In the genomic region with DNA sequence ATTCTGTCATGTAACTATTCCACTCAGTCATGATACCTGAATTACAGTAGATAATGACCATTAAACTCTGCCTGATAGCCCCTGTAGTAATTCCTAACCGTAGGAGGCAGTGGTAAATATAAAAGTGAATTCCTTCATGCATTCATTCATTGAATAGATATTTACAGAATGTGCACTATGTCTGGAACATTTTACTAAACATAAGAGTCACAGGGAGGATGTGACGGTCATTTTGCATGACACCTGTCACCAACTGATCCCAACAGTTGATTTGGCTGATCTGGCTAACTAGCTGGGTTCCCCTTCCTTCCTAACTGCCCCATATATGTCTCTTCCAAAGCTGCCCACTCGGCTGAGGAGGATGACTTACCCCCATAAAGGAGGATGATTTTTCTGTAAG, we compare ENCODE assay signal across 8 cellular contexts.
"Had no signal": no experiment of that assay in that cellular context is flagged by ENCODE, and none has a peak within 500 bp of the region (broad histone marks: within the 10 kb centered on the region; RNA-seq: fewer than 3 reads in every experiment).

No MANE protein-coding gene starts in this region.

- ATAC-seq: HepG2, K562 had no signal

- DNase-seq: IMR-90, KBM-7, KG1 had no signal

- H3K27ac ChIP-seq: HL-60, KMS-11 had no signal

- H3K4me3 ChIP-seq: K562 had no signal

- H3K27me3 Mint-ChIP-seq: IgD-negative memory B cell had no signal

- H3K9ac ChIP-seq: KMS-11 had no signal

- H3K4me2 ChIP-seq: KMS-11 had no signal
